Comparison of ENCODE assay signal across 20 cellular contexts in genomic region chr2:147607379-147607778, GRCh38.
"Had no signal": no experiment of that assay in that cellular context is flagged by ENCODE, and none has a peak within 500 bp of the region (broad histone marks: within the 10 kb centered on the region; RNA-seq: fewer than 3 reads in every experiment).

No MANE protein-coding gene starts in this region.

- H3K27me3 Mint-ChIP-seq: activated CD4-positive, alpha-beta T cell treated with anti-CD3 and anti-CD28 coated beads, Interleukin-2, amount 10 ng/mL, durations not matched to agents 24 days and 14 days; activated CD8-positive, alpha-beta memory T cell treated with anti-CD3 and anti-CD28 coated beads, Interleukin-2, amount 10 ng/mL, durations not matched to agents 7 days and 5 days had no signal

- ATAC-seq: activated CD8-positive, alpha-beta memory T cell treated with anti-CD3 and anti-CD28 coated beads, Interleukin-2, amount 10 ng/mL, durations not matched to agents 7 days and 5 days had no signal

- H3K4me3 Mint-ChIP-seq: activated CD4-positive, alpha-beta T cell treated with anti-CD3 and anti-CD28 coated beads, Interleukin-2, amount 10 ng/mL, durations not matched to agents 24 days and 14 days; activated CD8-positive, alpha-beta memory T cell treated with anti-CD3 and anti-CD28 coated beads, Interleukin-2, amount 10 ng/mL, durations not matched to agents 7 days and 5 days had no signal

- H3K4me1 Mint-ChIP-seq: activated CD8-positive, alpha-beta memory T cell treated with anti-CD3 and anti-CD28 coated beads, Interleukin-2, amount 10 ng/mL, durations not matched to agents 7 days and 5 days had no signal

- DNase-seq: activated CD4-positive, alpha-beta T cell treated with anti-CD3 and anti-CD28 coated beads, Interleukin-2, amount 10 ng/mL, durations not matched to agents 24 days and 14 days; activated CD4-positive, alpha-beta T cell treated with anti-CD3 and anti-CD28 coated beads, Interleukin-2, amount 50 U/mL, for 48 hours; activated CD8-positive, alpha-beta memory T cell treated with anti-CD3 and anti-CD28 coated beads, Interleukin-2, amount 10 ng/mL, durations not matched to agents 7 days and 5 days; activated effector memory CD4-positive, alpha-beta T cell treated with Interleukin-2 at 50 U/mL for 16 hours; activated naive CD4-positive, alpha-beta T cell; anterior cingulate cortex; caudate nucleus; colonic mucosa; IMR-90; Kasumi-1; KBM-7; NCI-H1930; NCI-H510A treated with DMSO at 0.1 percent for 48 hours; Peyer's patch; Right ventricle myocardium superior; SJCRH30; SK-N-SH; T-helper 1 cell; WERI-Rb-1 had no signal

- H3K36me3 Mint-ChIP-seq: activated CD8-positive, alpha-beta memory T cell treated with anti-CD3 and anti-CD28 coated beads, Interleukin-2, amount 10 ng/mL, durations not matched to agents 7 days and 5 days had no signal

- H3K27ac Mint-ChIP-seq: activated CD4-positive, alpha-beta T cell treated with anti-CD3 and anti-CD28 coated beads, Interleukin-2, amount 10 ng/mL, durations not matched to agents 24 days and 14 days; activated CD8-positive, alpha-beta memory T cell treated with anti-CD3 and anti-CD28 coated beads, Interleukin-2, amount 10 ng/mL, durations not matched to agents 7 days and 5 days; activated naive CD4-positive, alpha-beta T cell treated with anti-CD3 and anti-CD28 coated beads, Interleukin-2, amount 50 U/mL, for 72 hours had no signal
